Comparison of ENCODE assay signal across 8 cellular contexts in genomic region chr10:43348511-43349312, GRCh38. TPM values are rescaled to one million over a fixed set of nuclear protein-coding genes. Genes with fewer than 3 reads are reported as not detected.
DNase-seq lines count a peak whose midpoint lies in the region; ATAC-seq lines count a peak whose summit lies in the region.

No MANE protein-coding gene starts in this region.

- H3K27me3 Mint-ChIP-seq in T-helper 17 cell, result peaks cover 13% of the 10 kb centered on the region

- peak overlapping the region; percentile 80 for H3K27ac ChIP-seq in angular gyrus (ENCODE audit: low read depth, low read length)

- H3K4me1 Mint-ChIP-seq in T-helper 17 cell, result peaks cover 21% of the 10 kb centered on the region

- no peaks in the 10 kb centered on the region for H3K9me3 ChIP-seq in T-helper 17 cell (ENCODE audit: control insufficient read depth, low read length, poor library complexity, severe bottlenecking)

- peak; percentile 99 for ATAC-seq in HG02759 (IDR thresholded peaks at IDR 0.05; ENCODE audit: unreplicated experiment)
- peak; percentile 100 for ATAC-seq in T-helper 17 cell

- H3K27ac Mint-ChIP-seq in T-helper 17 cell, result peak overlapping the region; percentile 88

- DNase-seq in DMS79 treated with DMSO at 0.1 percent for 48 hours (lab: John Stamatoyannopoulos, UW) (peak; percentile 37), DMS79 (lab: John Stamatoyannopoulos, UW) (no peak), NCI-H1105 treated with DMSO at 0.1 percent for 48 hours (lab: John Stamatoyannopoulos, UW) (peak; percentile 38), T-helper 17 cell (peak; percentile 72 to 77 (median 75)), hepatic stellate cell (ENCODE audit: low spot score) (peak; percentile 96), skeletal muscle cell (ENCODE audit: low read depth) (peak; percentile 31)

- H3K4me3 Mint-ChIP-seq in T-helper 17 cell, result peak overlapping the region; percentile 67

- no peak overlapping the region for H3K4me3 ChIP-seq in skeletal muscle cell (ENCODE audit: low read depth, low read length)

- H3K36me3 Mint-ChIP-seq in T-helper 17 cell (ENCODE audit: low read depth), result no peaks in the 10 kb centered on the region

RNA-seq across cellular contexts. Expression of gene FXYD4, which starts 22.7 kb away (rescaled TPM):
- not detected for total RNA-seq in T-helper 17 cell
